ENCODE assay signal across 9 cellular contexts in genomic region chr1:165375623-165376022, GRCh38. TPM values are rescaled to one million over a fixed set of nuclear protein-coding genes. Genes with fewer than 3 reads are reported as not detected.
DNase-seq lines count a peak whose midpoint lies in the region; ATAC-seq and TF ChIP-seq lines count a peak whose summit lies in the region.
"Had no signal": no experiment of that assay in that cellular context is flagged by ENCODE, and none has a peak within 500 bp of the region (broad histone marks: within the 10 kb centered on the region; RNA-seq: fewer than 3 reads in every experiment).

No MANE protein-coding gene starts in this region.

- H3K9ac ChIP-seq in H9 (ENCODE audit: extremely low read depth, insufficient read length, low read length) (no peak overlapping the region), skeletal muscle tissue (ENCODE audit: low read depth in 1 of 3, low read length in 3 of 3) (peak overlapping the region in 2 of 3 donors; percentile 15 to 65)

- no peak overlapping the region for H4K8ac ChIP-seq in H9 (replicated peaks; ENCODE audit: insufficient read length, low read depth, low read length)

- H4K5ac ChIP-seq in H9 (ENCODE audit: insufficient read length, low read depth, low read length), result no peak overlapping the region

- no peak overlapping the region for H2BK20ac ChIP-seq in H9 (ENCODE audit: low read depth, low read length, poor library complexity, severe bottlenecking)

- no CpG with 5 or more reads among the region's 7 CpGs for WGBS in H9 (ENCODE audit: extremely low coverage, insufficient read length, low lambda C conversion rate)
- WGBS in iPS DF 6.9 (ENCODE audit: insufficient coverage, insufficient read length), result no CpG with 5 or more reads among the region's 7 CpGs

- no peaks in the 10 kb centered on the region for H3K36me3 Mint-ChIP-seq in H9 (ENCODE audit: insufficient read depth in 1 of 3, low read depth in 3 of 3)
- H3K36me3 Mint-ChIP-seq: stimulated activated memory B cell treated with anti-CD40 and anti-IgM and Interleukin-4, amounts not matched to agents 10 μg/mL and 1 μg/mL and 100 μg/mL, for 72 hours had no signal

- H2AFZ ChIP-seq in H9 (ENCODE audit: low read length), result no peak overlapping the region

- no peaks in the 10 kb centered on the region for H4K20me1 ChIP-seq in H9 (ENCODE audit: control insufficient read depth, insufficient read depth, insufficient read length)

- H3K79me2 ChIP-seq in H9 (ENCODE audit: insufficient read depth, low read length), result no peaks in the 10 kb centered on the region

- no peak overlapping the region for H4K91ac ChIP-seq in H9 (ENCODE audit: insufficient read length, low read depth, low read length)

- peak overlapping the region; percentile 33 to 64 for H3K4me3 Mint-ChIP-seq in H9

- no peak overlapping the region for H2BK5ac ChIP-seq in H9 (ENCODE audit: insufficient read length, low read length)

- H3K4ac ChIP-seq in H9 (ENCODE audit: low read depth, low read length), result no peak overlapping the region

- H2AK5ac ChIP-seq in H9 (ENCODE audit: insufficient read length, low read length), result no peak overlapping the region

- no peak overlapping the region for H2BK120ac ChIP-seq in H9 (ENCODE audit: low read depth, low read length, poor library complexity, severe bottlenecking)

- H3K27ac ChIP-seq in H9 (ENCODE audit: insufficient read length, low read depth, low read length) (no peak overlapping the region), VCaP (peak overlapping the region; percentile 100), iPS DF 6.9 (ENCODE audit: low read length) (no peak overlapping the region), skeletal muscle tissue (ENCODE audit: low read depth, low read length) (peak overlapping the region; percentile 67)

- H3K27me3 ChIP-seq in H9 (ENCODE audit: insufficient read depth, low read length) (peaks cover 4% of the 10 kb centered on the region; the same call in 1 of the 2 replicates), iPS DF 6.9 (ENCODE audit: control insufficient read depth, insufficient read depth, low read length) (peaks cover 5% of the 10 kb centered on the region; the same call in 1 of the 2 replicates), skeletal muscle tissue (ENCODE audit: control insufficient read depth in 3 of 3, insufficient read depth in 3 of 3, low read length in 3 of 3) (peaks cover 0 to 7% (median 3%) of the 10 kb centered on the region in 3 donors)

- H3K27ac Mint-ChIP-seq in H9, result no peak overlapping the region
- H3K27ac Mint-ChIP-seq: stimulated activated memory B cell treated with anti-CD40 and anti-IgM and Interleukin-4, amounts not matched to agents 10 μg/mL and 1 μg/mL and 100 μg/mL, for 72 hours had no signal

- no peak overlapping the region for H2BK15ac ChIP-seq in H9 (ENCODE audit: low read depth, low read length)

- TF ChIP-seq CTCF in H9 (conservative IDR thresholded peaks at IDR 0.05), result no peak
- TF ChIP-seq CTCF in VCaP (conservative IDR thresholded peaks at IDR 0.05), result no peak

- ATAC-seq in HG03175 (IDR thresholded peaks at IDR 0.05; ENCODE audit: unreplicated experiment) (no peak), HG03354 (IDR thresholded peaks at IDR 0.05; ENCODE audit: poor library complexity, severe bottlenecking, unreplicated experiment) (no peak)
- ATAC-seq: stimulated activated memory B cell treated with anti-CD40 and anti-IgM and Interleukin-4, amounts not matched to agents 10 μg/mL and 1 μg/mL and 100 μg/mL, for 72 hours had no signal

- H3K27me3 Mint-ChIP-seq in H9 (ENCODE audit: low read depth), result peaks cover 88% of the 10 kb centered on the region

- peaks cover 13% of the 10 kb centered on the region for H3K23me2 ChIP-seq in H9 (ENCODE audit: insufficient read length, low read depth, low read length, poor library complexity, severe bottlenecking)

- peak overlapping the region; percentile 71; the same call in 1 of the 2 replicates for H3K14ac ChIP-seq in H9 (ENCODE audit: insufficient read depth, low read length)

- no peak overlapping the region for H3T11ph ChIP-seq in H9 (ENCODE audit: low read length)

- H3K36me3 ChIP-seq in iPS DF 6.9 (ENCODE audit: control insufficient read depth, insufficient read depth, low read length), result no peaks in the 10 kb centered on the region
- H3K36me3 ChIP-seq in skeletal muscle tissue (ENCODE audit: control insufficient read depth in 3 of 3, insufficient read depth in 3 of 3, low read length in 3 of 3), result no peaks in the 10 kb centered on the region

- no peaks in the 10 kb centered on the region for H3K9me3 Mint-ChIP-seq in H9
- H3K9me3 Mint-ChIP-seq: stimulated activated memory B cell treated with anti-CD40 and anti-IgM and Interleukin-4, amounts not matched to agents 10 μg/mL and 1 μg/mL and 100 μg/mL, for 72 hours had no signal

- H3K4me3 ChIP-seq in iPS DF 6.9 (ENCODE audit: low read length) (peak overlapping the region; percentile 38; the same call in 1 of the 2 replicates), skeletal muscle tissue (ENCODE audit: low read length in 3 of 3) (peak overlapping the region in 2 of 3 donors; percentile 61 to 67)

- H3K4me2 ChIP-seq in H9 (ENCODE audit: insufficient read depth, insufficient read length, low read length), result peak overlapping the region; percentile 96

- H3K4me1 ChIP-seq in H9 (ENCODE audit: insufficient read depth, low read length), result 0 out of 2 replicates have a peak, but pooled peaks cover 3% of the 10 kb centered on the region
- peaks cover 2% of the 10 kb centered on the region; the same call in 1 of the 2 replicates for H3K4me1 ChIP-seq in iPS DF 6.9 (ENCODE audit: control insufficient read depth, insufficient read depth, low read length)
- peaks cover 10 to 23% (median 15%) of the 10 kb centered on the region in 3 donors for H3K4me1 ChIP-seq in skeletal muscle tissue (ENCODE audit: control insufficient read depth in 3 of 3, insufficient read depth in 3 of 3, low read length in 3 of 3)

- H3K18ac ChIP-seq in H9 (ENCODE audit: insufficient read length, low read depth, low read length), result no peak overlapping the region

- no peak overlapping the region for H2BK12ac ChIP-seq in H9 (ENCODE audit: insufficient read length, low read depth, low read length)

- H3K9me3 ChIP-seq in H9 (ENCODE audit: control insufficient read depth, low read depth, low read length) (no peaks in the 10 kb centered on the region), iPS DF 6.9 (ENCODE audit: control insufficient read depth, insufficient read depth, low read length) (no peaks in the 10 kb centered on the region), skeletal muscle tissue (ENCODE audit: control insufficient read depth in 3 of 3, low read length in 3 of 3) (no peaks in the 10 kb centered on the region)

- H3K56ac ChIP-seq in H9 (ENCODE audit: insufficient read length, low read depth, low read length), result no peak overlapping the region

- peaks cover 15 to 17% of the 10 kb centered on the region in 2 experiments for H3K4me1 Mint-ChIP-seq in H9

- DNase-seq in H9, result no peak
- no peak for DNase-seq in iPS DF 6.9 (ENCODE audit: low read depth, low spot score)
- no peak for DNase-seq in effector CD4-positive, alpha-beta T cell
- no peak for DNase-seq in middle frontal gyrus (ENCODE audit: extremely low spot score, low spot score)

- H3K79me1 ChIP-seq in H9 (ENCODE audit: insufficient read depth, low read depth, low read length, poor library complexity, severe bottlenecking), result no peaks in the 10 kb centered on the region

- H3K23ac ChIP-seq in H9 (ENCODE audit: insufficient read length, low read depth, low read length), result no peak overlapping the region

RNA-seq across cellular contexts. Expression of gene LMX1A, which starts 19.1 kb away (rescaled TPM):
- total RNA-seq in H9 (2021) (not detected in 2 replicates), skeletal muscle tissue (1.6 TPM)

Comparison
In these comparisons a context has a peak if more than half of its experiments do, and no peak if none do; other contexts are left out.
1. H3K27ac ChIP-seq: peak in VCaP (single experiment) and skeletal muscle tissue (single experiment); none in H9 (single experiment) and iPS DF 6.9 (single experiment).